8 cellular contexts compared by ENCODE assay signal in genomic region chr9:86434039-86434726, GRCh38.
DNase-seq lines count a peak whose midpoint lies in the region; ATAC-seq and TF ChIP-seq lines count a peak whose summit lies in the region.

No MANE protein-coding gene starts in this region.

- DNase-seq in D341Med (ENCODE audit: low spot score) (peak; percentile 43), HT-29 (ENCODE audit: low spot score) (peak; percentile 59), RKO (ENCODE audit: low spot score) (peak; percentile 83), epithelial cell of esophagus (ENCODE audit: low read depth) (peak; percentile 67), myocyte (ENCODE audit: low read depth) (peak; percentile 96)

- TF ChIP-seq CTCF in epithelial cell of esophagus (IDR thresholded peaks at IDR 0.05; ENCODE audit: insufficient read depth, low read depth, low read length, missing control alignments): peak; percentile 81

- no peak overlapping the region for H3K4me3 ChIP-seq in epithelial cell of esophagus (ENCODE audit: low read length)

- ATAC-seq in GM19397 (IDR thresholded peaks at IDR 0.05; ENCODE audit: unreplicated experiment) (no peak), HG03342 (IDR thresholded peaks at IDR 0.05; ENCODE audit: unreplicated experiment) (no peak), HG02970 (IDR thresholded peaks at IDR 0.05; ENCODE audit: low FRiP score, unreplicated experiment) (no peak)

Comparison
In these comparisons a context has a peak if more than half of its experiments do, and no peak if none do; other contexts are left out.
1. DNase-seq: peak in every context shown above with its lines; median percentile 96 in myocyte; 83 in RKO; 67 in epithelial cell of esophagus; 59 in HT-29; 43 in D341Med.